Comparison of ENCODE assay signal across 1 cellular context in the genomic region with DNA sequence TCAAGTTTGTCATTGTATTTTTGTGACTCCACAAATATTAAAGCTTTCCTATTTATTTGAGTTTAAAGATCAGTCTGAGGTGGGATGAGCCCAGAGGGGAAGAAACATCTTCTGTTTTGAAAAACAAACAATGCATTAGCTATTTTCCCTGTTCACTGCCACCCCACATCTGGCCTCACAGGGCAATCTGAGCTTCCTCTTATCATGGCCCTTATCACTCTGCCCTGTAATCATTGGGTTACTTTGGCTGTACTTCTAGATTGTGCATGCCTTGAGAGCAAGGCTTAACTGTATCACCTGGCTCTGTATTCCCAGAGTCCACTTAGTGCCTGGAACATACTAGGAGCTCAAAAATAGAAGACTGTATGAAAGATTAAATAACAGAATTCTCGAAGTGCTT.
TF ChIP-seq lines count a peak whose summit lies in the region.

No MANE protein-coding gene starts in this region.

TF ChIP-seq in HepG2, 621 proteins besides CTCF, POLR2A, EP300 and RAD21 (continued from another document and continues in another):
- TF ChIP-seq, protein P1, sequence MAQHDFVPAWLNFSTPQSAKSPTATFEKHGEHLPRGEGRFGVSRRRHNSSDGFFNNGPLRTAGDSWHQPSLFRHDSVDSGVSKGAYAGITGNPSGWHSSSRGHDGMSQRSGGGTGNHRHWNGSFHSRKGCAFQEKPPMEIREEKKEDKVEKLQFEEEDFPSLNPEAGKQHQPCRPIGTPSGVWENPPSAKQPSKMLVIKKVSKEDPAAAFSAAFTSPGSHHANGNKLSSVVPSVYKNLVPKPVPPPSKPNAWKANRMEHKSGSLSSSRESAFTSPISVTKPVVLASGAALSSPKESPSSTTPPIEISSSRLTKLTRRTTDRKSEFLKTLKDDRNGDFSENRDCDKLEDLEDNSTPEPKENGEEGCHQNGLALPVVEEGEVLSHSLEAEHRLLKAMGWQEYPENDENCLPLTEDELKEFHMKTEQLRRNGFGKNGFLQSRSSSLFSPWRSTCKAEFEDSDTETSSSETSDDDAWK (CRISPR knock-in tag; IDR thresholded peaks at IDR 0.05) = no peak
- TF ChIP-seq TSC22D2 (CRISPR knock-in tag; IDR thresholded peaks at IDR 0.05; ENCODE audit: borderline replicate concordance) = no peak
- no peak for TF ChIP-seq TIGD3 (CRISPR knock-in tag; IDR thresholded peaks at IDR 0.05; ENCODE audit: borderline replicate concordance)
- TF ChIP-seq, protein P2, sequence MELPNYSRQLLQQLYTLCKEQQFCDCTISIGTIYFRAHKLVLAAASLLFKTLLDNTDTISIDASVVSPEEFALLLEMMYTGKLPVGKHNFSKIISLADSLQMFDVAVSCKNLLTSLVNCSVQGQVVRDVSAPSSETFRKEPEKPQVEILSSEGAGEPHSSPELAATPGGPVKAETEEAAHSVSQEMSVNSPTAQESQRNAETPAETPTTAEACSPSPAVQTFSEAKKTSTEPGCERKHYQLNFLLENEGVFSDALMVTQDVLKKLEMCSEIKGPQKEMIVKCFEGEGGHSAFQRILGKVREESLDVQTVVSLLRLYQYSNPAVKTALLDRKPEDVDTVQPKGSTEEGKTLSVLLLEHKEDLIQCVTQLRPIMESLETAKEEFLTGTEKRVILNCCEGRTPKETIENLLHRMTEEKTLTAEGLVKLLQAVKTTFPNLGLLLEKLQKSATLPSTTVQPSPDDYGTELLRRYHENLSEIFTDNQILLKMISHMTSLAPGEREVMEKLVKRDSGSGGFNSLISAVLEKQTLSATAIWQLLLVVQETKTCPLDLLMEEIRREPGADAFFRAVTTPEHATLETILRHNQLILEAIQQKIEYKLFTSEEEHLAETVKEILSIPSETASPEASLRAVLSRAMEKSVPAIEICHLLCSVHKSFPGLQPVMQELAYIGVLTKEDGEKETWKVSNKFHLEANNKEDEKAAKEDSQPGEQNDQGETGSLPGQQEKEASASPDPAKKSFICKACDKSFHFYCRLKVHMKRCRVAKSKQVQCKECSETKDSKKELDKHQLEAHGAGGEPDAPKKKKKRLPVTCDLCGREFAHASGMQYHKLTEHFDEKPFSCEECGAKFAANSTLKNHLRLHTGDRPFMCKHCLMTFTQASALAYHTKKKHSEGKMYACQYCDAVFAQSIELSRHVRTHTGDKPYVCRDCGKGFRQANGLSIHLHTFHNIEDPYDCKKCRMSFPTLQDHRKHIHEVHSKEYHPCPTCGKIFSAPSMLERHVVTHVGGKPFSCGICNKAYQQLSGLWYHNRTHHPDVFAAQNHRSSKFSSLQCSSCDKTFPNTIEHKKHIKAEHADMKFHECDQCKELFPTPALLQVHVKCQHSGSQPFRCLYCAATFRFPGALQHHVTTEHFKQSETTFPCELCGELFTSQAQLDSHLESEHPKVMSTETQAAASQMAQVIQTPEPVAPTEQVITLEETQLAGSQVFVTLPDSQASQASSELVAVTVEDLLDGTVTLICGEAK (IDR thresholded peaks at IDR 0.05) = no peak
- TF ChIP-seq, protein P2 (CRISPR knock-in tag; IDR thresholded peaks at IDR 0.05) = no peak
- TF ChIP-seq, protein P3, sequence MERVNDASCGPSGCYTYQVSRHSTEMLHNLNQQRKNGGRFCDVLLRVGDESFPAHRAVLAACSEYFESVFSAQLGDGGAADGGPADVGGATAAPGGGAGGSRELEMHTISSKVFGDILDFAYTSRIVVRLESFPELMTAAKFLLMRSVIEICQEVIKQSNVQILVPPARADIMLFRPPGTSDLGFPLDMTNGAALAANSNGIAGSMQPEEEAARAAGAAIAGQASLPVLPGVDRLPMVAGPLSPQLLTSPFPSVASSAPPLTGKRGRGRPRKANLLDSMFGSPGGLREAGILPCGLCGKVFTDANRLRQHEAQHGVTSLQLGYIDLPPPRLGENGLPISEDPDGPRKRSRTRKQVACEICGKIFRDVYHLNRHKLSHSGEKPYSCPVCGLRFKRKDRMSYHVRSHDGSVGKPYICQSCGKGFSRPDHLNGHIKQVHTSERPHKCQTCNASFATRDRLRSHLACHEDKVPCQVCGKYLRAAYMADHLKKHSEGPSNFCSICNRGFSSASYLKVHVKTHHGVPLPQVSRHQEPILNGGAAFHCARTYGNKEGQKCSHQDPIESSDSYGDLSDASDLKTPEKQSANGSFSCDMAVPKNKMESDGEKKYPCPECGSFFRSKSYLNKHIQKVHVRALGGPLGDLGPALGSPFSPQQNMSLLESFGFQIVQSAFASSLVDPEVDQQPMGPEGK (CRISPR knock-in tag; IDR thresholded peaks at IDR 0.05) = peak; percentile 31; the same call in 1 of the 2 replicates
- TF ChIP-seq ZNF232 (CRISPR knock-in tag; IDR thresholded peaks at IDR 0.05; ENCODE audit: borderline replicate concordance) = no peak
- no peak for TF ChIP-seq SMARCC2 (IDR thresholded peaks at IDR 0.05)
- no peak for TF ChIP-seq KDM4B (CRISPR knock-in tag; IDR thresholded peaks at IDR 0.05)
- TF ChIP-seq ARID5B (CRISPR knock-in tag; IDR thresholded peaks at IDR 0.05) = peak; percentile 37; the same call in 1 of the 2 replicates
- no peak for TF ChIP-seq ZNF354B (CRISPR knock-in tag; IDR thresholded peaks at IDR 0.05)
- no peak for TF ChIP-seq SP140L (CRISPR knock-in tag; IDR thresholded peaks at IDR 0.05; ENCODE audit: borderline replicate concordance)
- no peak for TF ChIP-seq MIER2 (CRISPR knock-in tag; IDR thresholded peaks at IDR 0.05)
- no peak for TF ChIP-seq MBNL3 (CRISPR knock-in tag; conservative IDR thresholded peaks at IDR 0.05)
- TF ChIP-seq ZNF138 (CRISPR knock-in tag; IDR thresholded peaks at IDR 0.05; ENCODE audit: low read depth) = no peak
- TF ChIP-seq ZNF432 (CRISPR knock-in tag; IDR thresholded peaks at IDR 0.05; ENCODE audit: borderline replicate concordance) = no peak
- TF ChIP-seq ZNF343 (CRISPR knock-in tag; IDR thresholded peaks at IDR 0.05) = no peak
- TF ChIP-seq HOMEZ (CRISPR knock-in tag; IDR thresholded peaks at IDR 0.05; ENCODE audit: low read depth) = no peak
- no peak for TF ChIP-seq MYC (CRISPR knock-in tag; IDR thresholded peaks at IDR 0.05; ENCODE audit: borderline replicate concordance)
- no peak for TF ChIP-seq HNRNPL (IDR thresholded peaks at IDR 0.05; ENCODE audit: low read depth, low read length)
- no peak for TF ChIP-seq SOX6 (IDR thresholded peaks at IDR 0.05)
- peak; percentile 77 for TF ChIP-seq SOX6 (CRISPR knock-in tag; IDR thresholded peaks at IDR 0.05)
- TF ChIP-seq BORCS8-MEF2B (CRISPR knock-in tag; IDR thresholded peaks at IDR 0.05) = no peak
- TF ChIP-seq RBM22 (optimal IDR thresholded peaks at IDR 0.05; ENCODE audit: low read length) = no peak
- TF ChIP-seq ZNF124 (CRISPR knock-in tag; IDR thresholded peaks at IDR 0.05) = no peak
- TF ChIP-seq SNAPC2 (CRISPR knock-in tag; IDR thresholded peaks at IDR 0.05) = no peak
- TF ChIP-seq MTA1 (CRISPR knock-in tag; IDR thresholded peaks at IDR 0.05; ENCODE audit: borderline replicate concordance) = no peak
- TF ChIP-seq FOSL2 (CRISPR knock-in tag; IDR thresholded peaks at IDR 0.05) = 0 out of 2 replicates have a peak, but pooled peaks have one; percentile 15
- peak; percentile 43; the same call in 1 of the 2 replicates for TF ChIP-seq HMG20A (CRISPR knock-in tag; IDR thresholded peaks at IDR 0.05; ENCODE audit: borderline replicate concordance)
- TF ChIP-seq FOXA1 (IDR thresholded peaks at IDR 0.05) = no peak
- TF ChIP-seq FOXA1 (CRISPR knock-in tag; IDR thresholded peaks at IDR 0.05) = peak; percentile 45; the same call in 1 of the 2 replicates
- TF ChIP-seq ZNF83 (CRISPR knock-in tag; IDR thresholded peaks at IDR 0.05; ENCODE audit: borderline replicate concordance) = no peak
- no peak for TF ChIP-seq HHEX (CRISPR knock-in tag; IDR thresholded peaks at IDR 0.05)
- no peak for TF ChIP-seq SRSF1 (optimal IDR thresholded peaks at IDR 0.05; ENCODE audit: low read depth, low read length)
- no peak for TF ChIP-seq EHMT2 (IDR thresholded peaks at IDR 0.05; ENCODE audit: borderline replicate concordance, low read depth, low read length)
- TF ChIP-seq ZFP36L1 (CRISPR knock-in tag; IDR thresholded peaks at IDR 0.05) = no peak
- TF ChIP-seq TMF1 (CRISPR knock-in tag; IDR thresholded peaks at IDR 0.05; ENCODE audit: low read depth) = no peak
- TF ChIP-seq PHF21A (CRISPR knock-in tag; IDR thresholded peaks at IDR 0.05) = no peak
- TF ChIP-seq SUZ12 (IDR thresholded peaks at IDR 0.05; ENCODE audit: low read depth, low read length) = no peak
